Comparison of ENCODE assay signal across 20 cellular contexts in genomic region chr6:151247510-151247909, GRCh38. TPM values are rescaled to one million over a fixed set of nuclear protein-coding genes. Genes with fewer than 3 reads are reported as not detected.
A peak's percentile ranks its signal among the peaks of the same experiment; 100 is the strongest.
DNase-seq lines count a peak whose midpoint lies in the region; ATAC-seq, FAIRE-seq and TF ChIP-seq lines count a peak whose summit lies in the region.
"Had no signal": no experiment of that assay in that cellular context is flagged by ENCODE, and none has a peak within 500 bp of the region (broad histone marks: within the 10 kb centered on the region; RNA-seq: fewer than 3 reads in every experiment).

No MANE protein-coding gene starts in this region.

- H3K27me3 ChIP-seq in OCI-LY3 (ENCODE audit: low read depth, low read length) (no peaks in the 10 kb centered on the region), endothelial cell of umbilical vein (ENCODE audit: control insufficient read depth in 2 of 2, insufficient read depth in 2 of 2, low read length in 2 of 2) (no peaks in the 10 kb centered on the region), sigmoid colon (no peaks in the 10 kb centered on the region), small intestine (ENCODE audit: control insufficient read depth in 2 of 2, insufficient read depth in 2 of 2, low read length in 2 of 2) (peaks cover 0 to 1% of the 10 kb centered on the region in 2 donors)

- H3K4me1 ChIP-seq in OCI-LY3 (ENCODE audit: low read length) = peaks cover 8% of the 10 kb centered on the region
- peaks cover 13% of the 10 kb centered on the region for H3K4me1 ChIP-seq in endothelial cell of umbilical vein (ENCODE audit: control insufficient read depth, extremely low read depth, insufficient read depth, low read length)
- H3K4me1 ChIP-seq in sigmoid colon = peaks cover 0 to 63% (median 31%) of the 10 kb centered on the region in 4 donors
- no peaks in the 10 kb centered on the region for H3K4me1 ChIP-seq in small intestine (ENCODE audit: control insufficient read depth in 2 of 2, insufficient read depth in 1 of 2, low read depth in 1 of 2, low read length in 1 of 2)

- TF ChIP-seq EP300 in sigmoid colon (IDR thresholded peaks at IDR 0.05) = no peak

- H3K9ac ChIP-seq in OCI-LY3 (ENCODE audit: low read length) (no peak overlapping the region), endothelial cell of umbilical vein (replicated peaks; ENCODE audit: extremely low read depth, insufficient read depth, low read length) (no peak overlapping the region)
- H3K9ac ChIP-seq: KMS-11 had no signal

- H3K36me3 Mint-ChIP-seq in mesothelial cell of epicardium = peaks cover 23% of the 10 kb centered on the region
- peaks cover under 1% of the 10 kb centered on the region for H3K36me3 Mint-ChIP-seq in natural killer cell treated with Interleukin-12 subunit alpha and Interleukin-12 subunit beta and Interleukin-15 and Interleukin-18, amount 100 ng/mL, for 72 hours

- H3K9me1 ChIP-seq in endothelial cell of umbilical vein (replicated peaks; ENCODE audit: control insufficient read depth, extremely low read depth, insufficient read depth, low read length) = no peaks in the 10 kb centered on the region

- H3K27me3 Mint-ChIP-seq in mesothelial cell of epicardium (ENCODE audit: low read depth) = no peaks in the 10 kb centered on the region
- peaks cover 29 to 31% of the 10 kb centered on the region in 2 donors for H3K27me3 Mint-ChIP-seq in natural killer cell treated with Interleukin-12 subunit alpha and Interleukin-12 subunit beta and Interleukin-15 and Interleukin-18, amount 100 ng/mL, for 72 hours

- no peak overlapping the region for H3K27ac ChIP-seq in OCI-LY3 (ENCODE audit: low read length)
- no peak overlapping the region for H3K27ac ChIP-seq in endothelial cell of umbilical vein (ENCODE audit: insufficient read depth, low read depth, low read length)
- H3K27ac ChIP-seq in sigmoid colon = peak overlapping the region in 3 of 4 donors; percentile 35 to 67 (median 65)
- no peak overlapping the region for H3K27ac ChIP-seq in small intestine (ENCODE audit: low read depth in 1 of 2, low read length in 1 of 2)
- H3K27ac ChIP-seq: C4-2B, KMS-11 had no signal

- peak; percentile 35 for FAIRE-seq in endothelial cell of umbilical vein (lab: Jason Lieb, UNC)
- FAIRE-seq in small intestine (lab: Jason Lieb, UNC) = no peak
- FAIRE-seq: GM12892, GM19239, HepG2 had no signal

- H3K4me3 Mint-ChIP-seq in mesothelial cell of epicardium = no peak overlapping the region
- no peak overlapping the region for H3K4me3 Mint-ChIP-seq in natural killer cell treated with Interleukin-12 subunit alpha and Interleukin-12 subunit beta and Interleukin-15 and Interleukin-18, amount 100 ng/mL, for 72 hours

- peak overlapping the region; percentile 85 for H3K27ac Mint-ChIP-seq in mesothelial cell of epicardium
- H3K27ac Mint-ChIP-seq in natural killer cell treated with Interleukin-12 subunit alpha and Interleukin-12 subunit beta and Interleukin-15 and Interleukin-18, amount 100 ng/mL, for 72 hours = no peak overlapping the region

- H3K36me3 ChIP-seq in OCI-LY3 (replicated peaks; ENCODE audit: low read depth, low read length) = no peaks in the 10 kb centered on the region
- H3K36me3 ChIP-seq in endothelial cell of umbilical vein (ENCODE audit: control insufficient read depth in 2 of 2, extremely low read depth in 1 of 2, insufficient read depth in 2 of 2, low read length in 2 of 2) = peaks cover 0 to 2% of the 10 kb centered on the region in 2 experiments
- no peaks in the 10 kb centered on the region for H3K36me3 ChIP-seq in sigmoid colon
- no peaks in the 10 kb centered on the region for H3K36me3 ChIP-seq in small intestine (ENCODE audit: control insufficient read depth in 2 of 2, insufficient read depth in 2 of 2, low read length in 2 of 2)

- H3K9me3 Mint-ChIP-seq in mesothelial cell of epicardium = no peaks in the 10 kb centered on the region
- no peaks in the 10 kb centered on the region for H3K9me3 Mint-ChIP-seq in natural killer cell treated with Interleukin-12 subunit alpha and Interleukin-12 subunit beta and Interleukin-15 and Interleukin-18, amount 100 ng/mL, for 72 hours

- dilution Hi-C loops in endothelial cell of umbilical vein (cut with MboI; ENCODE audit: extremely low pct_ligation_motif_present, low sequenced_read_pairs) = no loop called here

- H3K4me3 ChIP-seq in OCI-LY3 (ENCODE audit: low read length) (no peak overlapping the region), endothelial cell of umbilical vein (replicated peaks in 1 of 3; ENCODE audit: insufficient read depth in 1 of 3, low read depth in 1 of 3, low read length in 3 of 3) (no peak overlapping the region), sigmoid colon (no peak overlapping the region), small intestine (ENCODE audit: low read depth in 1 of 2, low read length in 2 of 2) (no peak overlapping the region)

- peaks cover 27% of the 10 kb centered on the region for H3K79me2 ChIP-seq in OCI-LY3 (ENCODE audit: low read length)
- H3K79me2 ChIP-seq in endothelial cell of umbilical vein (ENCODE audit: control insufficient read depth, insufficient read depth, low read length) = peaks cover 87% of the 10 kb centered on the region

- peak overlapping the region; percentile 30 for H3K4me2 ChIP-seq in OCI-LY3 (ENCODE audit: low read length)
- H3K4me2 ChIP-seq in endothelial cell of umbilical vein (ENCODE audit: insufficient read depth, low read length) = no peak overlapping the region
- H3K4me2 ChIP-seq: KMS-11 had no signal

- intact Hi-C loops in endothelial cell of umbilical vein (cut with micrococcal nuclease) = no loop called here
- intact Hi-C loops in sigmoid colon (cut with DNase I) = no loop called here

- DNase-seq in endothelial cell of umbilical vein (ENCODE audit: low read depth, low spot score) = no peak
- DNase-seq in mesothelial cell of epicardium (ENCODE audit: low spot score in 2 of 2, unreplicated experiment in 2 of 2) = no peak
- no peak for DNase-seq in sigmoid colon
- no peak for DNase-seq in natural killer cell treated with Interleukin-12 subunit alpha and Interleukin-12 subunit beta and Interleukin-15 and Interleukin-18, amount 100 ng/mL, for 72 hours (ENCODE audit: low spot score)
- DNase-seq in small intestine = no peak
- DNase-seq in effector CD4-positive, alpha-beta T cell = no peak
- DNase-seq: DMS 273 treated with DMSO at 0.1 percent for 48 hours, GF-D8, H7, NCI-H1436, NCI-H2029, NCI-H510A treated with DMSO at 0.1 percent for 48 hours, NCI-H82 had no signal

- H4K20me1 ChIP-seq in OCI-LY3 (ENCODE audit: insufficient read depth, low read length) = peaks cover 3% of the 10 kb centered on the region
- H4K20me1 ChIP-seq in endothelial cell of umbilical vein (replicated peaks; ENCODE audit: control insufficient read depth, extremely low read depth, insufficient read depth, low read length) = peaks cover 2% of the 10 kb centered on the region

- H3K4me1 Mint-ChIP-seq in mesothelial cell of epicardium = peaks cover 68% of the 10 kb centered on the region
- no peaks in the 10 kb centered on the region for H3K4me1 Mint-ChIP-seq in natural killer cell treated with Interleukin-12 subunit alpha and Interleukin-12 subunit beta and Interleukin-15 and Interleukin-18, amount 100 ng/mL, for 72 hours (ENCODE audit: low read depth in 2 of 2)

- POLR2A ChIA-PET in endothelial cell of umbilical vein (lab: Charles Lee) = no interaction called here

- no peak for TF ChIP-seq POLR2A in endothelial cell of umbilical vein (IDR thresholded peaks at IDR 0.05; ENCODE audit: low read depth, low read length)
- no peak for TF ChIP-seq POLR2A in sigmoid colon (IDR thresholded peaks at IDR 0.05)

- no peak for ATAC-seq in natural killer cell treated with Interleukin-12 subunit alpha and Interleukin-12 subunit beta and Interleukin-15 and Interleukin-18, amount 100 ng/mL, for 72 hours
- ATAC-seq in GM18858 (IDR thresholded peaks at IDR 0.05; ENCODE audit: unreplicated experiment) = no peak
- ATAC-seq: HepG2 had no signal

- no TSS peak for BruUV-seq in endothelial cell of umbilical vein (replicated peaks; lab: Mats Ljungman, UMichigan)

- TF ChIP-seq CTCF in OCI-LY3 (IDR thresholded peaks at IDR 0.05; ENCODE audit: low read depth, low read length) (no peak), endothelial cell of umbilical vein (IDR thresholded peaks at IDR 0.05; ENCODE audit: extremely low read depth in 1 of 2, insufficient read depth in 1 of 2, low read depth in 1 of 2, low read length in 2 of 2) (no peak), mesothelial cell of epicardium (IDR thresholded peaks at IDR 0.05; ENCODE audit: unreplicated experiment) (no peak), sigmoid colon (IDR thresholded peaks at IDR 0.05) (no peak)

- H2AFZ ChIP-seq in OCI-LY3 (ENCODE audit: low read depth, low read length) (no peak overlapping the region), endothelial cell of umbilical vein (ENCODE audit: low read depth, low read length) (no peak overlapping the region)

- H3K9me3 ChIP-seq in OCI-LY3 (ENCODE audit: insufficient read depth, low read length) (no peaks in the 10 kb centered on the region), endothelial cell of umbilical vein (replicated peaks; ENCODE audit: control insufficient read depth, insufficient read depth, low read length) (no peaks in the 10 kb centered on the region), sigmoid colon (no peaks in the 10 kb centered on the region), small intestine (ENCODE audit: control insufficient read depth, low read depth) (no peaks in the 10 kb centered on the region)

- WGBS in sigmoid colon, 2 donors = 73 to 74% methylated on average over 5 of the region's 5 CpGs
- 67 to 82% (median 80%) methylated on average over 5 of the region's 5 CpGs for WGBS in small intestine, 3 donors

- CTCF ChIA-PET in endothelial cell of umbilical vein (lab: Charles Lee) = interaction anchor here (0.7 to 2.0 kb wide), 3 partner anchors 76 to 233 kb away, joined by 3 to 7 read pairs (median 4); no protein-coding TSS in a partner anchor

TF ChIP-seq in endothelial cell of umbilical vein, 7 proteins besides CTCF, POLR2A, EP300 and RAD21 (continues in another document):
- no peak for TF ChIP-seq EZH2 (IDR thresholded peaks at IDR 0.05; ENCODE audit: borderline replicate concordance, low read depth, low read length, severe bottlenecking)

RNA-seq across cellular contexts. Expression of gene AKAP12, which starts 7.7 kb away (rescaled TPM):
- total RNA-seq in endothelial cell of umbilical vein = 340 and 362 TPM in 2 replicates
- 36.4 and 46.9 TPM in 2 replicates for polyA plus RNA-seq in endothelial cell of umbilical vein
- 87.4 and 93.7 TPM in 2 replicates for polyA plus RNA-seq in endothelial cell of umbilical vein (2011; cell fraction: cytosol; rRNA removed)
- polyA plus RNA-seq in endothelial cell of umbilical vein (2011; cell fraction: nucleus; rRNA removed) = 174 and 257 TPM in 2 replicates
- 84.1 and 114 TPM in 2 replicates for polyA plus RNA-seq in endothelial cell of umbilical vein (2012)
- 67.5 and 84.9 TPM in 2 replicates for polyA minus RNA-seq in endothelial cell of umbilical vein
- polyA minus RNA-seq in endothelial cell of umbilical vein (2011; cell fraction: cytosol; rRNA and poly(A)+ RNA removed) = 4.9 TPM
- 67.4 and 81.2 TPM in 2 replicates for polyA minus RNA-seq in endothelial cell of umbilical vein (2011; cell fraction: nucleus; rRNA and poly(A)+ RNA removed)
- total RNA-seq in mesothelial cell of epicardium = 736 to 747 TPM (median 737 TPM) in 3 replicates
- 100 to 1,000 TPM; 133 to 244 (median 209) TPM for total RNA-seq in sigmoid colon
- 10 to 100 TPM in 1 of 3 donors, 1 to 10 TPM in 2; 1.2 to 17.2 (median 9.0) TPM for polyA plus RNA-seq in sigmoid colon
- 1 to 10 TPM in 1 of 2 donors, not detected in 1; 4.7 TPM for total RNA-seq in natural killer cell treated with Interleukin-12 subunit alpha and Interleukin-12 subunit beta and Interleukin-15 and Interleukin-18, amount 100 ng/mL, for 72 hours
- 10 to 100 TPM in 1 of 3 donors, 1 to 10 TPM in 1, under 1 TPM in 1; 0.67 to 23.3 (median 3.5) TPM for polyA plus RNA-seq in small intestine

Comparison
In these comparisons a context has a peak if more than half of its experiments do, and no peak if none do; other contexts are left out.
1. H3K27ac ChIP-seq: peak in sigmoid colon (3 of 4); none in OCI-LY3 (single experiment), endothelial cell of umbilical vein (single experiment) and small intestine (0 of 2).
2. RNA of gene AKAP12, which starts 7.7 kb away (total RNA-seq): 736 to 747 TPM in mesothelial cell of epicardium, 340 to 362 TPM in endothelial cell of umbilical vein and 133 to 244 TPM in sigmoid colon; 4.7 TPM in natural killer cell treated with Interleukin-12 subunit alpha and Interleukin-12 subunit beta and Interleukin-15 and Interleukin-18, amount 100 ng/mL, for 72 hours; every median in the first group is over 10 times any median in the second.